In the genomic region with DNA sequence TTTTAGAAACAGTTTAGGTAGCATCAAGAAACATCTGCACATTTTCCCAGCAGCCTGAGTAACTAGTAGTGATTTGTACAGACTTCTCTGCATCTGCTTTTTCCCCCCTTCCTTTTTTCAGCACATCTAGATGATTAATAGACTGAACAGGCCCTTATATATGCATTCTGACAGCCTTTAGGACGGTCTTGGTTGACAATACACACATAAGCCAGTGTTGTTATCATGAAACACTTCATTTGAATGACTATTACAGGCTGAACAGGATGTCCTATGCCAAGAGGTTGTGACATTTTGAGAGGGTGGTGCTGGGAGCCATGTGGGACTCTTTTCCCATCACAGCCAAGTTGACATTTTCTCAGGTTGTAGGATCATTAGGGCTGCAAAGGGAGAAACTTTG, we compare ENCODE assay signal across 10 cellular contexts.
DNase-seq lines count a peak whose midpoint lies in the region; ATAC-seq, FAIRE-seq and TF ChIP-seq lines count a peak whose summit lies in the region.
"Had no signal": no experiment of that assay in that cellular context is flagged by ENCODE, and none has a peak within 500 bp of the region (broad histone marks: within the 10 kb centered on the region; RNA-seq: fewer than 3 reads in every experiment).

No MANE protein-coding gene starts in this region.

- H3K4me1 ChIP-seq in mammary epithelial cell (ENCODE audit: insufficient read depth, low read length), result peaks cover 35% of the 10 kb centered on the region
- H3K4me1 ChIP-seq in keratinocyte (ENCODE audit: control insufficient read depth, extremely low read depth, insufficient read depth, low read length), result peaks cover 34% of the 10 kb centered on the region

- FAIRE-seq in H54 (lab: Jason Lieb, UNC) (peak; percentile 89), keratinocyte (lab: Jason Lieb, UNC) (peak; percentile 63)

- H3K79me2 ChIP-seq in mammary epithelial cell (ENCODE audit: insufficient read depth, low read length), result no peaks in the 10 kb centered on the region
- no peaks in the 10 kb centered on the region for H3K79me2 ChIP-seq in keratinocyte (ENCODE audit: control insufficient read depth, insufficient read depth, low read length)

- no peaks in the 10 kb centered on the region for H3K36me3 Mint-ChIP-seq in nephron progenitor cell (ENCODE audit: low read depth)
- H3K36me3 Mint-ChIP-seq: natural killer cell treated with Interleukin-12 subunit alpha and Interleukin-12 subunit beta and Interleukin-15 and Interleukin-18, amount 100 ng/mL, for 72 hours had no signal

- no peak for TF ChIP-seq POLR2A in H54 (IDR thresholded peaks at IDR 0.05; ENCODE audit: low read depth, low read length)

- BruUV-seq in mammary epithelial cell (replicated peaks; lab: Mats Ljungman, UMichigan), result no TSS peak

- no peak for DNase-seq in H54 (ENCODE audit: insufficient read length, low spot score)
- DNase-seq in mammary epithelial cell, result peak; percentile 12
- DNase-seq in keratinocyte (ENCODE audit: low read depth, low spot score), result no peak
- no peak for DNase-seq in germinal center (ENCODE audit: low spot score)
- DNase-seq in NCI-H524 (lab: John Stamatoyannopoulos, UW), result no peak
- no peak for DNase-seq in nephron progenitor cell
- DNase-seq: activated naive CD8-positive, alpha-beta T cell treated with anti-CD3 and anti-CD28 coated beads, Interleukin-2, amount 10 ng/mL, durations not matched to agents 7 days and 5 days had no signal

- no peaks in the 10 kb centered on the region for H4K20me1 ChIP-seq in mammary epithelial cell (ENCODE audit: insufficient read depth, low read length)
- H4K20me1 ChIP-seq in keratinocyte (ENCODE audit: control insufficient read depth, extremely low read depth, insufficient read depth, low read length), result no peaks in the 10 kb centered on the region

- H2AFZ ChIP-seq in mammary epithelial cell (ENCODE audit: low read depth, low read length) (peak overlapping the region; percentile 53), keratinocyte (ENCODE audit: control insufficient read depth, low read length) (peak overlapping the region; percentile 28)

- intact Hi-C loops in mammary epithelial cell (cut with micrococcal nuclease), result loop anchor here (2.0 to 10.0 kb wide), 3 partner anchors 38 to 166 kb away; no protein-coding TSS in a partner anchor

- H3K4me1 Mint-ChIP-seq in nephron progenitor cell, result peaks cover under 1% of the 10 kb centered on the region

- in situ Hi-C loops in mammary epithelial cell (cut with MboI; ENCODE audit: low sequenced_read_pairs in 2 of 2), result no loop called here

- TF ChIP-seq CTCF in mammary epithelial cell (conservative IDR thresholded peaks at IDR 0.05 in 1 of 2, IDR thresholded peaks at IDR 0.05 in 1 of 2; ENCODE audit: extremely low read depth in 1 of 2, insufficient read depth in 1 of 2, low read depth in 1 of 2, low read length in 2 of 2) (no peak), keratinocyte (optimal IDR thresholded peaks at IDR 0.05 in 1 of 3, IDR thresholded peaks at IDR 0.05 in 1 of 3, conservative IDR thresholded peaks at IDR 0.05 in 1 of 3; ENCODE audit: extremely low read depth in 1 of 3, insufficient read depth in 2 of 3, low read length in 3 of 3) (no peak), nephron progenitor cell (IDR thresholded peaks at IDR 0.05) (no peak)

- no peak overlapping the region for H3K4me2 ChIP-seq in mammary epithelial cell (ENCODE audit: insufficient read depth, low read depth, low read length)
- H3K4me2 ChIP-seq in keratinocyte (ENCODE audit: control insufficient read depth, extremely low read depth, insufficient read depth, low read depth, low read length), result peak overlapping the region; percentile 20

- H3K36me3 ChIP-seq in mammary epithelial cell (ENCODE audit: insufficient read depth, low read length) (no peaks in the 10 kb centered on the region), keratinocyte (ENCODE audit: control insufficient read depth in 2 of 2, extremely low read depth in 1 of 2, insufficient read depth in 2 of 2, low read length in 2 of 2) (no peaks in the 10 kb centered on the region)

- H3K27ac ChIP-seq in mammary epithelial cell (ENCODE audit: insufficient read depth, low read depth, low read length), result peak overlapping the region; percentile 95
- H3K27ac ChIP-seq in keratinocyte (ENCODE audit: control insufficient read depth, insufficient read depth, low read length), result peak overlapping the region; percentile 92
- H3K27ac ChIP-seq in skin epidermis, result peak overlapping the region in 20 of 21 experiments; percentile 9 to 95 (median 76)

- dilution Hi-C loops in mammary epithelial cell (cut with HindIII; ENCODE audit: low sequenced_read_pairs) (no loop called here), keratinocyte (cut with MboI; ENCODE audit: extremely low pct_ligation_motif_present, low sequenced_read_pairs) (no loop called here)

- no peaks in the 10 kb centered on the region for H3K9me3 ChIP-seq in mammary epithelial cell (replicated peaks; ENCODE audit: insufficient read depth, low read length)
- no peaks in the 10 kb centered on the region for H3K9me3 ChIP-seq in keratinocyte (ENCODE audit: control insufficient read depth, low read depth, low read length)

- no peak overlapping the region for H3K4me3 Mint-ChIP-seq in nephron progenitor cell
- H3K4me3 Mint-ChIP-seq: activated naive CD8-positive, alpha-beta T cell treated with anti-CD3 and anti-CD28 coated beads, Interleukin-2, amount 10 ng/mL, durations not matched to agents 7 days and 5 days; natural killer cell treated with Interleukin-12 subunit alpha and Interleukin-12 subunit beta and Interleukin-15 and Interleukin-18, amount 100 ng/mL, for 72 hours had no signal

- H3K9ac ChIP-seq in mammary epithelial cell (ENCODE audit: insufficient read depth, low read length) (no peak overlapping the region), keratinocyte (ENCODE audit: control insufficient read depth, extremely low read depth, insufficient read depth, low read length) (peak overlapping the region; percentile 14)

- H3K4me3 ChIP-seq in mammary epithelial cell (replicated peaks in 1 of 3; ENCODE audit: insufficient read depth in 1 of 3, low read depth in 2 of 3, low read length in 3 of 3), result no peak overlapping the region
- H3K4me3 ChIP-seq in keratinocyte (ENCODE audit: control insufficient read depth in 2 of 3, extremely low read depth in 1 of 3, insufficient read depth in 2 of 3, low read depth in 1 of 3, low read length in 3 of 3), result no peak overlapping the region
- H3K4me3 ChIP-seq in skin epidermis, result no peak overlapping the region

- H3K9me3 Mint-ChIP-seq in nephron progenitor cell, result no peaks in the 10 kb centered on the region
- H3K9me3 Mint-ChIP-seq: activated naive CD8-positive, alpha-beta T cell treated with anti-CD3 and anti-CD28 coated beads, Interleukin-2, amount 10 ng/mL, durations not matched to agents 7 days and 5 days; natural killer cell treated with Interleukin-12 subunit alpha and Interleukin-12 subunit beta and Interleukin-15 and Interleukin-18, amount 100 ng/mL, for 72 hours had no signal

- no peaks in the 10 kb centered on the region for H3K27me3 Mint-ChIP-seq in nephron progenitor cell (ENCODE audit: low read depth, poor library complexity)
- H3K27me3 Mint-ChIP-seq: activated naive CD8-positive, alpha-beta T cell treated with anti-CD3 and anti-CD28 coated beads, Interleukin-2, amount 10 ng/mL, durations not matched to agents 7 days and 5 days; natural killer cell treated with Interleukin-12 subunit alpha and Interleukin-12 subunit beta and Interleukin-15 and Interleukin-18, amount 100 ng/mL, for 72 hours had no signal

- H3K9me1 ChIP-seq in keratinocyte (ENCODE audit: control insufficient read depth, extremely low read depth, insufficient read depth, low read length), result no peaks in the 10 kb centered on the region

- no peak overlapping the region for H3K27ac Mint-ChIP-seq in nephron progenitor cell
- H3K27ac Mint-ChIP-seq: activated naive CD8-positive, alpha-beta T cell treated with anti-CD3 and anti-CD28 coated beads, Interleukin-2, amount 10 ng/mL, durations not matched to agents 7 days and 5 days; natural killer cell treated with Interleukin-12 subunit alpha and Interleukin-12 subunit beta and Interleukin-15 and Interleukin-18, amount 100 ng/mL, for 72 hours had no signal

- CTCF ChIA-PET in mammary epithelial cell (lab: Charles Lee; ENCODE audit: low non-redundant PET), result no interaction called here

- H3K27me3 ChIP-seq in mammary epithelial cell (ENCODE audit: insufficient read depth, low read length) (no peaks in the 10 kb centered on the region), keratinocyte (ENCODE audit: control insufficient read depth, extremely low read depth, insufficient read depth, low read length) (no peaks in the 10 kb centered on the region)

- WGBS in mammary epithelial cell (ENCODE audit: low coverage, missing lambda C conversion rate), result 79% methylated on average over 1 of the region's 1 CpG

- ATAC-seq in GM21825 (IDR thresholded peaks at IDR 0.05; ENCODE audit: unreplicated experiment), result no peak
- ATAC-seq: natural killer cell treated with Interleukin-12 subunit alpha and Interleukin-12 subunit beta and Interleukin-15 and Interleukin-18, amount 100 ng/mL, for 72 hours had no signal
